In the genomic region with DNA sequence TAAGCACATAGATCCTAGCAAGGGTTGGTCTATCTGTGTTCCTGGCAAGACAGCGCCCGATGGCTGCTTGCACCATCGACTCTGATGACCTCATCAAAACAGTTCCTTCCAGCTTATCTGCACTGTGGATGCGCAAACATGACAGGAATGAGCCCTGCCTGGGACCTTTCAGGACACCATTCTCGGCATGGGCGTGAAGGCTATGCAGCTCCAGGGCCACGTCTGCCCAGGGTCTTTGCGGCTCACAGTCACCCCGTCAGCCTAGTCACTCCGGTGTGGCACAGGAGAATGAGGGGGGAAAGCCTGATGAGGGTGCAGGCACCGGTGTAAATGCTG, we compare ENCODE assay signal across 1 cellular context.
A peak's percentile ranks its signal among the peaks of the same experiment; 100 is the strongest.
TF ChIP-seq lines count a peak whose summit lies in the region.

No MANE protein-coding gene starts in this region.

TF ChIP-seq in liver, 16 proteins besides CTCF, POLR2A, EP300 and RAD21 (continued from another document):
- TF ChIP-seq, protein P1, sequence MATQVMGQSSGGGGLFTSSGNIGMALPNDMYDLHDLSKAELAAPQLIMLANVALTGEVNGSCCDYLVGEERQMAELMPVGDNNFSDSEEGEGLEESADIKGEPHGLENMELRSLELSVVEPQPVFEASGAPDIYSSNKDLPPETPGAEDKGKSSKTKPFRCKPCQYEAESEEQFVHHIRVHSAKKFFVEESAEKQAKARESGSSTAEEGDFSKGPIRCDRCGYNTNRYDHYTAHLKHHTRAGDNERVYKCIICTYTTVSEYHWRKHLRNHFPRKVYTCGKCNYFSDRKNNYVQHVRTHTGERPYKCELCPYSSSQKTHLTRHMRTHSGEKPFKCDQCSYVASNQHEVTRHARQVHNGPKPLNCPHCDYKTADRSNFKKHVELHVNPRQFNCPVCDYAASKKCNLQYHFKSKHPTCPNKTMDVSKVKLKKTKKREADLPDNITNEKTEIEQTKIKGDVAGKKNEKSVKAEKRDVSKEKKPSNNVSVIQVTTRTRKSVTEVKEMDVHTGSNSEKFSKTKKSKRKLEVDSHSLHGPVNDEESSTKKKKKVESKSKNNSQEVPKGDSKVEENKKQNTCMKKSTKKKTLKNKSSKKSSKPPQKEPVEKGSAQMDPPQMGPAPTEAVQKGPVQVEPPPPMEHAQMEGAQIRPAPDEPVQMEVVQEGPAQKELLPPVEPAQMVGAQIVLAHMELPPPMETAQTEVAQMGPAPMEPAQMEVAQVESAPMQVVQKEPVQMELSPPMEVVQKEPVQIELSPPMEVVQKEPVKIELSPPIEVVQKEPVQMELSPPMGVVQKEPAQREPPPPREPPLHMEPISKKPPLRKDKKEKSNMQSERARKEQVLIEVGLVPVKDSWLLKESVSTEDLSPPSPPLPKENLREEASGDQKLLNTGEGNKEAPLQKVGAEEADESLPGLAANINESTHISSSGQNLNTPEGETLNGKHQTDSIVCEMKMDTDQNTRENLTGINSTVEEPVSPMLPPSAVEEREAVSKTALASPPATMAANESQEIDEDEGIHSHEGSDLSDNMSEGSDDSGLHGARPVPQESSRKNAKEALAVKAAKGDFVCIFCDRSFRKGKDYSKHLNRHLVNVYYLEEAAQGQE (IDR thresholded peaks at IDR 0.05): no peak
- TF ChIP-seq FOXA2 (IDR thresholded peaks at IDR 0.05) (no peak), TAF1 (conservative IDR thresholded peaks at IDR 0.05) (no peak), EGR1 (IDR thresholded peaks at IDR 0.05; ENCODE audit: low read depth in 2 of 2) (no peak), FOXA1 (IDR thresholded peaks at IDR 0.05) (no peak), RXRA (IDR thresholded peaks at IDR 0.05) (peak in 1 of 2 donors; percentile 26), JUND (IDR thresholded peaks at IDR 0.05) (peak; percentile 20 to 84), NR2F2 (IDR thresholded peaks at IDR 0.05) (no peak)
- TF ChIP-seq, protein P2, sequence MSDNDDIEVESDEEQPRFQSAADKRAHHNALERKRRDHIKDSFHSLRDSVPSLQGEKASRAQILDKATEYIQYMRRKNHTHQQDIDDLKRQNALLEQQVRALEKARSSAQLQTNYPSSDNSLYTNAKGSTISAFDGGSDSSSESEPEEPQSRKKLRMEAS (IDR thresholded peaks at IDR 0.05): no peak
